1 cellular context compared by ENCODE assay signal in genomic region chr17:81423698-81424071, GRCh38.
TF ChIP-seq lines count a peak whose summit lies in the region.

No MANE protein-coding gene starts in this region.

TF ChIP-seq in IMR-90, 13 proteins besides CTCF, POLR2A, EP300 and RAD21 (continued from another document):
- TF ChIP-seq USF2 (IDR thresholded peaks at IDR 0.05; ENCODE audit: low read depth, low read length) (no peak), NFE2L2 (IDR thresholded peaks at IDR 0.05; ENCODE audit: low read depth, low read length) (no peak)
